Comparison of ENCODE assay signal across 16 cellular contexts in the genomic region with DNA sequence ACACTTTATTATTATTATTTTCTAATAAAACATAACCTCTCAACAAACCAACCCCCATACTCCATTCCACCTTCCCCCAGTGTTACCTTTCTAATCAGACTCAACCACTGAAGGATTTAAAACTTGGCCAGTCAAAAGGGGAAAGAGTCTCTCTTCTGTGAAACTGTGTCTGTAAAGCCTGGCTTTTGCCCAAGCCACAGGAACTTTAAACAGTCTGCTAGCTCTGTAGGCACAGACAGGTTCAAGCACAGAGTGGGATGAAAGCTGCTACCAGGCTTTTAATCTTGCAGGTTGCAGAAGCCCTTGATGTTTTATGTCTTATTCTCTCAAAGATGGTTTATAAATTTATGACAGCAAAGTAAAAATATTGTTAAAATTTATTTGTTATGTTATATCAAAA.
DNase-seq lines count a peak whose midpoint lies in the region; ATAC-seq and TF ChIP-seq lines count a peak whose summit lies in the region.
"Had no signal": no experiment of that assay in that cellular context is flagged by ENCODE, and none has a peak within 500 bp of the region (broad histone marks: within the 10 kb centered on the region; RNA-seq: fewer than 3 reads in every experiment).

No MANE protein-coding gene starts in this region.

- DNase-seq in A172 (ENCODE audit: low spot score) (peak; percentile 12), GM23248 (peak; percentile 75), RPMI7951 (ENCODE audit: low read depth) (peak; percentile 1), fibroblast of gingiva (ENCODE audit: low read depth) (peak; percentile 16), HEK293T (ENCODE audit: extremely low spot score) (no peak), thyroid gland (no peak)
- DNase-seq in stimulated activated CD4-positive, alpha-beta T cell treated with anti-CD3 and anti-CD28 coated beads, Interleukin-2, amount 100 ng/mL, for 48 hours = no peak
- DNase-seq: CD8-positive, alpha-beta T cell; colonic mucosa; kidney; MM.1S; NCI-H2029; retina; SW 1271 had no signal

- POLR2A ChIA-PET in HEK293T (lab: Yijun Ruan, JAX) = no interaction called here

- H3K9me3 ChIP-seq in GM23248 (ENCODE audit: low read depth) = no peaks in the 10 kb centered on the region
- no peaks in the 10 kb centered on the region for H3K9me3 ChIP-seq in thyroid gland
- H3K9me3 ChIP-seq: colonic mucosa had no signal

- no peak overlapping the region for H3K27ac ChIP-seq in GM23248
- no peak overlapping the region for H3K27ac ChIP-seq in thyroid gland
- H3K27ac ChIP-seq: colonic mucosa had no signal

- H3K4me2 ChIP-seq in GM23248 (ENCODE audit: unreplicated experiment) = no peak overlapping the region

- H2AFZ ChIP-seq in GM23248 = no peak overlapping the region

- H4K20me1 ChIP-seq in GM23248 (ENCODE audit: insufficient read depth) = no peaks in the 10 kb centered on the region

- H3K9me2 ChIP-seq in GM23248 (ENCODE audit: insufficient read depth) = no peaks in the 10 kb centered on the region

- no peak overlapping the region for H3K9ac ChIP-seq in GM23248

- H3K4me1 ChIP-seq in GM23248 (ENCODE audit: insufficient read depth) = peaks cover 12% of the 10 kb centered on the region
- no peaks in the 10 kb centered on the region for H3K4me1 ChIP-seq in thyroid gland
- H3K4me1 ChIP-seq: colonic mucosa had no signal

- H3F3A ChIP-seq in GM23248 (ENCODE audit: insufficient read depth) = peaks cover 12% of the 10 kb centered on the region

- intact Hi-C loops in thyroid gland (cut with DNase I) = no loop called here

- TF ChIP-seq CTCF in thyroid gland (IDR thresholded peaks at IDR 0.05) = no peak

- CTCF ChIA-PET in HEK293T (lab: Yijun Ruan, JAX) = no interaction called here

- H3K27me3 ChIP-seq in GM23248 (replicated peaks; ENCODE audit: insufficient read depth) (no peaks in the 10 kb centered on the region), thyroid gland (no peaks in the 10 kb centered on the region)
- H3K27me3 ChIP-seq: colonic mucosa had no signal

- no peak for TF ChIP-seq POLR2A in thyroid gland (IDR thresholded peaks at IDR 0.05)

- H3K36me3 ChIP-seq in GM23248 (ENCODE audit: low read depth) (no peaks in the 10 kb centered on the region), thyroid gland (no peaks in the 10 kb centered on the region)
- H3K36me3 ChIP-seq: colonic mucosa had no signal

- no peaks in the 10 kb centered on the region for H3K79me2 ChIP-seq in GM23248 (ENCODE audit: insufficient read depth)

- in situ Hi-C loops in GM23248 (cut with MboI) = no loop called here

- ATAC-seq in GM19328 (IDR thresholded peaks at IDR 0.05; ENCODE audit: unreplicated experiment) = no peak
- ATAC-seq: activated T-helper 17 cell treated with anti-CD3 and anti-CD28 coated beads, Interleukin-2, amount 50 U/mL, for 72 hours; CD8-positive, alpha-beta T cell had no signal

- no peak overlapping the region for H3K4me3 ChIP-seq in GM23248
- H3K4me3 ChIP-seq in thyroid gland (replicated peaks in 1 of 3) = no peak overlapping the region
- H3K4me3 ChIP-seq: colonic mucosa had no signal

TF ChIP-seq in HEK293T, 16 proteins besides CTCF, POLR2A, EP300 and RAD21:
- TF ChIP-seq LEF1 (IDR thresholded peaks at IDR 0.05; ENCODE audit: borderline replicate concordance) (no peak), SUZ12 (IDR thresholded peaks at IDR 0.05) (no peak), ELF4 (IDR thresholded peaks at IDR 0.05) (no peak), TARDBP (IDR thresholded peaks at IDR 0.05) (no peak), FOXA1 (IDR thresholded peaks at IDR 0.05) (no peak), PKNOX1 (IDR thresholded peaks at IDR 0.05) (no peak), L3MBTL2 (conservative IDR thresholded peaks at IDR 0.05) (no peak), CTBP1 (IDR thresholded peaks at IDR 0.05; ENCODE audit: borderline replicate concordance) (no peak), NFRKB (IDR thresholded peaks at IDR 0.05) (no peak), ARNT (IDR thresholded peaks at IDR 0.05) (no peak), FOXK2 (IDR thresholded peaks at IDR 0.05) (no peak), FOXM1 (IDR thresholded peaks at IDR 0.05; ENCODE audit: borderline replicate concordance) (no peak), BHLHE40 (IDR thresholded peaks at IDR 0.05; ENCODE audit: borderline replicate concordance) (no peak), HDGF (IDR thresholded peaks at IDR 0.05; ENCODE audit: borderline replicate concordance) (no peak), ZNF384 (IDR thresholded peaks at IDR 0.05) (no peak), SP1 (IDR thresholded peaks at IDR 0.05) (no peak)
TF ChIP-seq in HEK293T: peak in this region for 0.

Comparison
In these comparisons a context has a peak if more than half of its experiments do, and no peak if none do; other contexts are left out.
1. DNase-seq: peak in A172 (single experiment), GM23248 (single experiment), RPMI7951 (single experiment) and fibroblast of gingiva (single experiment); none in HEK293T (single experiment), stimulated activated CD4-positive, alpha-beta T cell treated with anti-CD3 and anti-CD28 coated beads, Interleukin-2, amount 100 ng/mL, for 48 hours (0 of 2) and thyroid gland (0 of 2).